Comparison of ENCODE assay signal across 8 cellular contexts in genomic region chr13:27449936-27450828, GRCh38. TPM values are rescaled to one million over a fixed set of nuclear protein-coding genes. Genes with fewer than 3 reads are reported as not detected.
DNase-seq lines count a peak whose midpoint lies in the region; ATAC-seq, FAIRE-seq and TF ChIP-seq lines count a peak whose summit lies in the region.

TSS of gene MTIF3 (minus strand) at chr13:27450564. CDS start at chr13:27440448, 10,116 bp downstream.

- DNase-seq in GM12892 (ENCODE audit: insufficient read length) = peak; percentile 73
- DNase-seq in NCI-H146 (lab: John Stamatoyannopoulos, UW) = peak; percentile 98
- DNase-seq in T-helper 1 cell = peak; percentile 93 to 98 (median 96)
- DNase-seq in amniotic epithelial cell (ENCODE audit: low read depth) = peak; percentile 90
- DNase-seq in heart right ventricle = peak; percentile 91 to 95
- DNase-seq in posterior vena cava (ENCODE audit: low spot score) = peak; percentile 97
- DNase-seq in upper lobe of right lung = peak; percentile 98

- FAIRE-seq in GM12892 (lab: Jason Lieb, UNC) = peak; percentile 99

- H3K27me3 ChIP-seq in heart right ventricle (no peaks in the 10 kb centered on the region), upper lobe of right lung (no peaks in the 10 kb centered on the region)

- intact Hi-C loops in heart right ventricle (cut with DNase I) = loop anchor here in 6 of 10 donors (1.0 to 10.0 kb wide), 5 partner anchors 25 to 175 kb away; partner anchors contain the start of genes LNX2 (in 6 of the 6), POLR1D (in 6 of the 6) and GTF3A (in 2 of the 6)
- intact Hi-C loops in posterior vena cava (cut with DNase I) = loop anchor here (5.0 to 10.0 kb wide), 2 partner anchors 165 to 1273 kb away; no protein-coding TSS in a partner anchor
- intact Hi-C loops in upper lobe of right lung (cut with DNase I) = no loop called here

- H3K36me3 ChIP-seq in heart right ventricle (peaks cover 0 to 2% (median 0%) of the 10 kb centered on the region in 9 donors), upper lobe of right lung (no peaks in the 10 kb centered on the region)

- H3K27ac ChIP-seq in heart right ventricle (peak within 1 kb of the TSS; percentile 97 to 100 (median 99)), upper lobe of right lung (peak within 1 kb of the TSS; percentile 97)

- TF ChIP-seq CTCF in heart right ventricle (IDR thresholded peaks at IDR 0.05) (peak in 2 of 9 donors; percentile 5 to 11), upper lobe of right lung (IDR thresholded peaks at IDR 0.05) (no peak)

- 0% methylated on average over 81 of the region's 81 CpGs for WGBS in heart right ventricle, 2 donors

- H3K9me3 ChIP-seq in heart right ventricle (no peaks in the 10 kb centered on the region), upper lobe of right lung (no peaks in the 10 kb centered on the region)

- ATAC-seq in HG02852 (IDR thresholded peaks at IDR 0.05; ENCODE audit: unreplicated experiment) (peak; percentile 84), heart right ventricle (peak; percentile 90 to 97 (median 93)), upper lobe of right lung (peak; percentile 96)

- H3K4me3 ChIP-seq in heart right ventricle (peak within 1 kb of the TSS; percentile 67 to 94 (median 87)), upper lobe of right lung (peak within 1 kb of the TSS; percentile 84)

- TF ChIP-seq POLR2A in GM12892 (IDR thresholded peaks at IDR 0.05; ENCODE audit: low read depth, low read length) = peak; percentile 98

- H3K4me1 ChIP-seq in heart right ventricle (peaks cover 0 to 63% (median 51%) of the 10 kb centered on the region in 9 donors), upper lobe of right lung (peaks cover 25% of the 10 kb centered on the region)

RNA-seq across cellular contexts. Expression of gene MTIF3, which starts in this region (rescaled TPM):
- polyA plus RNA-seq in GM12892 (2012; ENCODE audit: missing spikeins) = 46.9 TPM
- total RNA-seq in heart right ventricle = 100 to 1,000 TPM; 103 to 207 (median 121) TPM
- polyA plus RNA-seq in heart right ventricle = 100 to 1,000 TPM; 127 to 217 TPM
- 10 to 100 TPM; 32.9 to 39.4 TPM for total RNA-seq in posterior vena cava
- total RNA-seq in upper lobe of right lung = 38.6 TPM

Comparison
In these comparisons a context has a peak if more than half of its experiments do, and no peak if none do; other contexts are left out.
1. Peak in every context shown above with its lines: DNase-seq, ATAC-seq, H3K4me3 ChIP-seq and H3K27ac ChIP-seq.